In the genomic region with DNA sequence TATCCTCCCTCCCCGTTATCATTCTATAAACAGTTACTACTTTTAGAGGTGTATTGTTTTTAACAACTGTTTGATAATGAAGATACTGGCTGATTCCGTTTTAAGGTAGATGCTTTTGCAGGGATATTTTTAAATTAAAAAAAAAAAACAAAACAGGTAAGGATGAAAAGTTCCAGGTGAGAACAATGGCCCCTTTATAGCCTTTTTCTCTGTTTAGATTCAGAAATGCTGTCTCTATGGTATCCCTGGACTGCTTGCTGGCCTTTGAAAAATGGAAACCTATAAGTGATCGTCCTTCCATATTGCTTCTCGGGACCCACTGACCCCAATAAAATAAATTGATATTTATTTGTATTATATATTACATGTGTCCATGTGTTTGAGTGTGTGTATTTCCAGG, we compare ENCODE assay signal across 16 cellular contexts.
"Had no signal": no experiment of that assay in that cellular context is flagged by ENCODE, and none has a peak within 500 bp of the region (broad histone marks: within the 10 kb centered on the region; RNA-seq: fewer than 3 reads in every experiment).

No MANE protein-coding gene starts in this region.

- H3K27me3 Mint-ChIP-seq: activated CD8-positive, alpha-beta T cell treated with anti-CD3 and anti-CD28 coated beads for 36 hours; activated naive CD4-positive, alpha-beta T cell treated with anti-CD3 and anti-CD28 coated beads, Interleukin-2, amount 10 ng/mL, durations not matched to agents 7 days and 5 days; memory B cell; stimulated activated naive CD8-positive, alpha-beta T cell treated with anti-CD3 and anti-CD28 coated beads, Interleukin-15, Interleukin-2, amounts not matched to agents 100 ng/mL and 50 ng/mL, for 24 hours had no signal

- H3K27ac Mint-ChIP-seq: activated CD8-positive, alpha-beta T cell treated with anti-CD3 and anti-CD28 coated beads for 36 hours; activated naive CD4-positive, alpha-beta T cell treated with anti-CD3 and anti-CD28 coated beads, Interleukin-2, amount 10 ng/mL, durations not matched to agents 7 days and 5 days; memory B cell; stimulated activated naive CD8-positive, alpha-beta T cell treated with anti-CD3 and anti-CD28 coated beads, Interleukin-15, Interleukin-2, amounts not matched to agents 100 ng/mL and 50 ng/mL, for 24 hours had no signal

- DNase-seq: activated CD8-positive, alpha-beta memory T cell treated with anti-CD3 and anti-CD28 coated beads, Interleukin-2, amount 50 U/mL, for 48 hours; activated CD8-positive, alpha-beta T cell treated with anti-CD3 and anti-CD28 coated beads for 36 hours; activated naive CD4-positive, alpha-beta T cell treated with anti-CD3 and anti-CD28 coated beads, Interleukin-2, amount 10 ng/mL, durations not matched to agents 7 days and 5 days; dorsolateral prefrontal cortex; head of caudate nucleus; left lung; ovary; stimulated activated CD4-positive, alpha-beta T cell treated with anti-CD3 and anti-CD28 coated beads, Interleukin-4, amount 100 ng/mL, for 1 hour; stimulated activated CD8-positive, alpha-beta memory T cell treated with anti-CD3 and anti-CD28 coated beads, Interleukin-4, amount 100 ng/mL, for 48 hours; T1000 had no signal

- H3K27ac ChIP-seq: dorsolateral prefrontal cortex, ovary, thoracic aorta, VCaP had no signal

- H3K4me3 Mint-ChIP-seq: activated CD8-positive, alpha-beta T cell treated with anti-CD3 and anti-CD28 coated beads for 36 hours; activated naive CD4-positive, alpha-beta T cell treated with anti-CD3 and anti-CD28 coated beads, Interleukin-2, amount 10 ng/mL, durations not matched to agents 7 days and 5 days; memory B cell; stimulated activated naive CD8-positive, alpha-beta T cell treated with anti-CD3 and anti-CD28 coated beads, Interleukin-15, Interleukin-2, amounts not matched to agents 100 ng/mL and 50 ng/mL, for 24 hours had no signal

- H3K36me3 ChIP-seq: left lung, ovary, thoracic aorta had no signal

- H3K9me3 Mint-ChIP-seq: activated CD8-positive, alpha-beta T cell treated with anti-CD3 and anti-CD28 coated beads for 36 hours; activated naive CD4-positive, alpha-beta T cell treated with anti-CD3 and anti-CD28 coated beads, Interleukin-2, amount 10 ng/mL, durations not matched to agents 7 days and 5 days; activated T-helper 2 cell treated with anti-CD3 and anti-CD28 coated beads, Interferon-gamma antibody, Interleukin-2, Interleukin-4, amounts not matched to agents 10 μg/mL and 5 μg/mL and 100 μg/mL, durations not matched to agents 14 hours and 24 hours and 36 hours; memory B cell; stimulated activated naive CD8-positive, alpha-beta T cell treated with anti-CD3 and anti-CD28 coated beads, Interleukin-15, Interleukin-2, amounts not matched to agents 100 ng/mL and 50 ng/mL, for 24 hours had no signal

- FAIRE-seq: islet of Langerhans had no signal

- H3K27me3 ChIP-seq: dorsolateral prefrontal cortex, left lung, ovary had no signal

- H3K4me3 ChIP-seq: dorsolateral prefrontal cortex, left lung, ovary, thoracic aorta had no signal

- H3K9me3 ChIP-seq: left lung, ovary, thoracic aorta had no signal
